In genomic region chr17:27293359-27293897, GRCh38 we compare ENCODE assay signal across 8 cellular contexts. TPM values are rescaled to one million over a fixed set of nuclear protein-coding genes. Genes with fewer than 3 reads are reported as not detected.
DNase-seq lines count a peak whose midpoint lies in the region; ATAC-seq and TF ChIP-seq lines count a peak whose summit lies in the region.

No MANE protein-coding gene starts in this region.

- H3K4me3 Mint-ChIP-seq in nephron, result peak overlapping the region; percentile 98 to 100 (median 98)

- H3K9me3 Mint-ChIP-seq in nephron, result no peaks in the 10 kb centered on the region

- TF ChIP-seq CTCF in DOHH2 (IDR thresholded peaks at IDR 0.05; ENCODE audit: low read depth, low read length, poor library complexity, severe bottlenecking), result no peak
- no peak for TF ChIP-seq CTCF in Panc1 (IDR thresholded peaks at IDR 0.05)
- no peak for TF ChIP-seq CTCF in nephron (IDR thresholded peaks at IDR 0.05; ENCODE audit: unreplicated experiment in 3 of 3)

- no peaks in the 10 kb centered on the region for H3K9me3 ChIP-seq in DOHH2 (ENCODE audit: control insufficient read depth, insufficient read depth, low read length)
- no peaks in the 10 kb centered on the region for H3K9me3 ChIP-seq in Panc1 (ENCODE audit: control insufficient read depth, insufficient read depth, low read depth, low read length)

- POLR2A ChIA-PET in Panc1 (lab: Charles Lee), result no interaction called here

- peaks cover 16% of the 10 kb centered on the region for H3K36me3 Mint-ChIP-seq in nephron (ENCODE audit: low read depth)

- H3K36me3 ChIP-seq in DOHH2 (ENCODE audit: control insufficient read depth, low read length), result peaks cover 23% of the 10 kb centered on the region
- no peaks in the 10 kb centered on the region; the same call in 1 of the 2 replicates for H3K36me3 ChIP-seq in Panc1 (ENCODE audit: control insufficient read depth, insufficient read depth, low read length)

- H3K4me2 ChIP-seq in DOHH2 (ENCODE audit: low read length), result peak overlapping the region; percentile 73

- CTCF ChIA-PET in Panc1 (lab: Charles Lee), result interaction anchor here (0.6 kb wide), 1 partner anchor 140 kb away, joined by 3 read pairs; no protein-coding TSS in a partner anchor

- H4K20me1 ChIP-seq in DOHH2 (ENCODE audit: control insufficient read depth, insufficient read depth, low read depth, low read length), result peaks cover 13% of the 10 kb centered on the region; the same call in 1 of the 2 replicates

- peaks cover 40% of the 10 kb centered on the region for H3K4me1 Mint-ChIP-seq in nephron

- DNase-seq in Panc1 (ENCODE audit: low read depth, low spot score), result no peak
- peak; percentile 12 for DNase-seq in cerebellum (ENCODE audit: low spot score)
- DNase-seq in COR-L47 (lab: John Stamatoyannopoulos, UW), result no peak
- DNase-seq in NCI-H2107 treated with DMSO at 0.1 percent for 48 hours (lab: John Stamatoyannopoulos, UW; ENCODE audit: unreplicated experiment), result no peak

- peak overlapping the region; percentile 84 for H3K27ac ChIP-seq in DOHH2 (ENCODE audit: low read depth, low read length)
- peak overlapping the region; percentile 95 for H3K27ac ChIP-seq in Panc1 (ENCODE audit: low read length)

- H3K27me3 ChIP-seq in DOHH2 (ENCODE audit: control insufficient read depth, low read length), result no peaks in the 10 kb centered on the region
- H3K27me3 ChIP-seq in Panc1 (ENCODE audit: control insufficient read depth, insufficient read depth, low read length), result no peaks in the 10 kb centered on the region

- peak; percentile 27 for ATAC-seq in Panc1
- ATAC-seq in GM18511 (IDR thresholded peaks at IDR 0.05; ENCODE audit: unreplicated experiment), result no peak
- no peak for ATAC-seq in GM21825 (IDR thresholded peaks at IDR 0.05; ENCODE audit: unreplicated experiment)

- peak overlapping the region; percentile 79 for H3K4me3 ChIP-seq in DOHH2 (ENCODE audit: low read length)
- H3K4me3 ChIP-seq in Panc1 (ENCODE audit: low read depth in 2 of 2, low read length in 2 of 2), result peak overlapping the region; percentile 87 to 91

- intact Hi-C loops in Panc1 (cut with micrococcal nuclease; ENCODE audit: unreplicated experiment), result loop anchor here (5.0 to 10.0 kb wide), 2 partner anchors 46 to 51 kb away; no protein-coding TSS in a partner anchor

- H3K27ac Mint-ChIP-seq in nephron, result peak overlapping the region; percentile 98 to 100 (median 99)

- H3K4me1 ChIP-seq in DOHH2 (ENCODE audit: control insufficient read depth, low read length), result peaks cover 19% of the 10 kb centered on the region
- H3K4me1 ChIP-seq in Panc1 (ENCODE audit: control insufficient read depth, insufficient read depth, low read length), result peaks cover 19% of the 10 kb centered on the region

- no peaks in the 10 kb centered on the region; the same call in 1 of the 2 replicates for H3F3A ChIP-seq in DOHH2 (ENCODE audit: control insufficient read depth, insufficient read depth)

- in situ Hi-C loops in Panc1 (cut with HindIII; ENCODE audit: low pct_unique_long_range_greater_than_20kb, low sequenced_read_pairs), result no loop called here

- BruUV-seq in Panc1 (replicated peaks; lab: Mats Ljungman, UMichigan), result TSS peak; percentile 99

- no peaks in the 10 kb centered on the region for H3K27me3 Mint-ChIP-seq in nephron (ENCODE audit: low read depth)

- no peaks in the 10 kb centered on the region for H3K9me2 ChIP-seq in DOHH2 (replicated peaks; ENCODE audit: control insufficient read depth, low read length)

- peaks cover 44% of the 10 kb centered on the region for H3K79me2 ChIP-seq in DOHH2 (ENCODE audit: control insufficient read depth, low read length)

RNA-seq across cellular contexts. Expression of gene WSB1, which starts 0.5 kb away (rescaled TPM):
- total RNA-seq in Panc1 (2021; ENCODE audit: unreplicated experiment), result 114 TPM
- 50.3 TPM for polyA plus RNA-seq in Panc1 (2012; ENCODE audit: insufficient read length)
- total RNA-seq in cerebellum, result 340 TPM
